Comparison of ENCODE assay signal across 8 cellular contexts in the genomic region with DNA sequence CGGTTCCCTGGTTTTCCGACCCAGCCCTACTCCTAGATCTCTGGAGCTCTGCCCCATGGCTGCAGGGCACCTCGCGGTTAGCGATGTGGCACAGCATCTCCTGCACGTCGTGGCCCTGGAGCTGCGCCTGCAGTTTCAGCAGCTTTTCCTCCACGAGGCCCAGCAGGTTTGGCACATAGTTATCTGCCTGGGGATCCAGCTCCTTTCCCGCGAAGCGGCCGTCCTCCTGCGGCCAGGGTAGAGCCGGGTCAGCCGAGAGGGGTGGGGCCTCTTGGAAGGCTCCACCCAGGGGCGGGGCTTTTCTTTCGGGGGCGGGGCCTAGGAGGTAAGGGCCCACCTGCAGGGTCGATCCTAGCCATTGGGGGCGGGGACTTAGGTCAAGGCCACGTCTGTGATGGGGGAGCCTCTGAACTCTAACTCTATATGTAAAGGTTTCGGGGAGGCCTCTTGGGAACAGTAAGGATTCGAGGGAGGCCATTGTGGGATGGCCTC. TPM values are rescaled to one million over a fixed set of nuclear protein-coding genes. Genes with fewer than 3 reads are reported as not detected.
DNase-seq lines count a peak whose midpoint lies in the region; ATAC-seq and TF ChIP-seq lines count a peak whose summit lies in the region.

No MANE protein-coding gene starts in this region.

- H3K27ac Mint-ChIP-seq in chondrocyte (ENCODE audit: unreplicated experiment), result peak overlapping the region; percentile 32
- peak overlapping the region; percentile 87 to 97 (median 91) for H3K27ac Mint-ChIP-seq in naive B cell

- no peaks in the 10 kb centered on the region for H3K36me3 ChIP-seq in GM23248 (ENCODE audit: low read depth)
- no peaks in the 10 kb centered on the region for H3K36me3 ChIP-seq in SU-DHL-6 (ENCODE audit: low read length)
- H3K36me3 ChIP-seq in MG63, result no peaks in the 10 kb centered on the region

- no peaks in the 10 kb centered on the region; the same call in 1 of the 2 replicates for H3K27me3 ChIP-seq in GM23248 (replicated peaks; ENCODE audit: insufficient read depth)
- no peaks in the 10 kb centered on the region for H3K27me3 ChIP-seq in SU-DHL-6 (ENCODE audit: low read length)
- H3K27me3 ChIP-seq in MG63, result peaks cover 55% of the 10 kb centered on the region

- H3K27ac ChIP-seq in GM23248, result no peak overlapping the region
- H3K27ac ChIP-seq in SU-DHL-6 (ENCODE audit: low read depth, low read length), result no peak overlapping the region

- H3K79me2 ChIP-seq in GM23248 (ENCODE audit: insufficient read depth) (no peaks in the 10 kb centered on the region), SU-DHL-6 (ENCODE audit: insufficient read depth, low read length) (no peaks in the 10 kb centered on the region)

- H3K9me2 ChIP-seq in GM23248 (ENCODE audit: insufficient read depth) (no peaks in the 10 kb centered on the region), SU-DHL-6 (replicated peaks; ENCODE audit: insufficient read depth, low read length) (no peaks in the 10 kb centered on the region)

- H3K4me3 Mint-ChIP-seq in chondrocyte (ENCODE audit: unreplicated experiment), result peak overlapping the region; percentile 44
- peak overlapping the region; percentile 79 to 91 (median 90) for H3K4me3 Mint-ChIP-seq in naive B cell

- peak; percentile 43 to 44 for ATAC-seq in naive B cell (ENCODE audit: low read depth in 2 of 2)

- H3K4me3 ChIP-seq in GM23248, result peak overlapping the region; percentile 61
- H3K4me3 ChIP-seq in SU-DHL-6 (ENCODE audit: insufficient read depth, low read length, poor library complexity, severe bottlenecking), result no peak overlapping the region
- no peak overlapping the region for H3K4me3 ChIP-seq in MG63

- H3F3A ChIP-seq in GM23248 (ENCODE audit: insufficient read depth), result no peaks in the 10 kb centered on the region
- H3F3A ChIP-seq in SU-DHL-6 (ENCODE audit: insufficient read depth), result peaks cover 4% of the 10 kb centered on the region; the same call in 1 of the 2 replicates

- H3K9me3 ChIP-seq in GM23248 (ENCODE audit: low read depth) (no peaks in the 10 kb centered on the region), SU-DHL-6 (ENCODE audit: insufficient read depth, low read length) (no peaks in the 10 kb centered on the region), MG63 (peaks cover 6% of the 10 kb centered on the region; the same call in 1 of the 2 replicates)

- TF ChIP-seq CTCF in SU-DHL-6 (IDR thresholded peaks at IDR 0.05; ENCODE audit: insufficient read depth, low read length, poor library complexity, severe bottlenecking), result no peak
- TF ChIP-seq CTCF in chondrocyte (IDR thresholded peaks at IDR 0.05), result no peak

- H2AFZ ChIP-seq in GM23248, result peak overlapping the region; percentile 70
- H2AFZ ChIP-seq in SU-DHL-6 (ENCODE audit: low read depth, low read length, severe bottlenecking), result no peak overlapping the region

- in situ Hi-C loops in GM23248 (cut with MboI), result no loop called here

- no peaks in the 10 kb centered on the region for H3K4me1 ChIP-seq in GM23248 (ENCODE audit: insufficient read depth)

- H4K20me1 ChIP-seq in GM23248 (ENCODE audit: insufficient read depth) (no peaks in the 10 kb centered on the region), SU-DHL-6 (ENCODE audit: low read depth, low read length) (no peaks in the 10 kb centered on the region)

- H3K9ac ChIP-seq in GM23248, result no peak overlapping the region
- no peak overlapping the region for H3K9ac ChIP-seq in SU-DHL-6 (ENCODE audit: low read length)

- peak; percentile 50 for DNase-seq in DMS153 treated with DMSO at 0.1 percent for 48 hours (lab: John Stamatoyannopoulos, UW; ENCODE audit: unreplicated experiment)
- DNase-seq in GM23248, result peak; percentile 32
- no peak for DNase-seq in chondrocyte (ENCODE audit: low spot score)
- DNase-seq in naive B cell, result no peak
- no peak for DNase-seq in NCI-H446 (lab: John Stamatoyannopoulos, UW)
- no peak for DNase-seq in MG63
- DNase-seq in 8988T, result no peak

- peak overlapping the region; percentile 74 for H3K4me2 ChIP-seq in GM23248 (ENCODE audit: unreplicated experiment)
- H3K4me2 ChIP-seq in SU-DHL-6 (ENCODE audit: low read depth, low read length, poor library complexity, severe bottlenecking), result peak overlapping the region; percentile 31

- H3K27me3 Mint-ChIP-seq in chondrocyte (ENCODE audit: low read depth), result peaks cover 40% of the 10 kb centered on the region
- H3K27me3 Mint-ChIP-seq in naive B cell, result peaks cover 8 to 18% (median 16%) of the 10 kb centered on the region in 3 donors

- H3K4me1 Mint-ChIP-seq in chondrocyte (ENCODE audit: low read depth) (peaks cover 22% of the 10 kb centered on the region), naive B cell (peaks cover 44 to 56% (median 51%) of the 10 kb centered on the region in 3 donors)

- 5% methylated on average over 22 to 24 of the region's 24 CpGs for WGBS in GM23248 (ENCODE audit: low coverage in 1 of 2, low lambda C conversion rate in 2 of 2, missing lambda C conversion rate in 2 of 2), 2 experiments

- H3K9me3 Mint-ChIP-seq in chondrocyte (ENCODE audit: low read depth), result no peaks in the 10 kb centered on the region
- H3K9me3 Mint-ChIP-seq in naive B cell, result no peaks in the 10 kb centered on the region

- H3K36me3 Mint-ChIP-seq in chondrocyte (ENCODE audit: low read depth) (no peaks in the 10 kb centered on the region), naive B cell (no peaks in the 10 kb centered on the region)

RNA-seq across cellular contexts. Expression of gene RGL3, which starts 2.5 kb away (rescaled TPM):
- total RNA-seq in GM23248 (2014; rRNA removed; shearing (Covaris generic)), result 0.54 and 5.9 TPM in 2 replicates
- polyA plus RNA-seq in GM23248 (2016; fragmentation: Nextera tagmentation; extraction: Ambion mirVana) (0.43 and 1.4 TPM in 2 replicates), naive B cell (ENCODE audit: low read depth in 6 of 6) (under 1 TPM in 2 of 6 donors, not detected in 4; 0.40 to 0.44 TPM)
- 0.70 to 0.97 TPM in 2 of 3 replicates, not detected in the other for total RNA-seq in chondrocyte
- 0.10 TPM in 1 of 2 replicates, not detected in the other for total RNA-seq in MG63 (2014; rRNA removed; shearing (Covaris generic); ENCODE audit: low replicate concordance)

RNA-seq across cellular contexts. Expression of gene ODAD3, which starts 13.3 kb away (rescaled TPM):
- total RNA-seq in GM23248 (2014; rRNA removed; shearing (Covaris generic)), result 0.54 TPM in 1 of 2 replicates, not detected in the other
- polyA plus RNA-seq in GM23248 (2016; fragmentation: Nextera tagmentation; extraction: Ambion mirVana) (0.44 and 0.95 TPM in 2 replicates), naive B cell (ENCODE audit: low read depth in 6 of 6) (1 to 10 TPM in 1 of 6 donors, under 1 TPM in 5; 0.21 to 1.2 (median 0.69) TPM)
- 0.15 to 0.68 TPM (median 0.31 TPM) in 3 replicates for total RNA-seq in chondrocyte
- 0.22 and 2.0 TPM in 2 replicates for total RNA-seq in MG63 (2014; rRNA removed; shearing (Covaris generic); ENCODE audit: low replicate concordance)

RNA-seq across cellular contexts. Expression of gene PRKCSH, which starts 13.8 kb away (rescaled TPM):
- total RNA-seq in GM23248 (2014; rRNA removed; shearing (Covaris generic)), result 118 and 142 TPM in 2 replicates
- polyA plus RNA-seq in GM23248 (2016; fragmentation: Nextera tagmentation; extraction: Ambion mirVana), result 94.1 and 104 TPM in 2 replicates
- 309 to 330 TPM (median 318 TPM) in 3 replicates for total RNA-seq in chondrocyte
- 10 to 100 TPM; 32.2 to 79.6 (median 46.9) TPM for polyA plus RNA-seq in naive B cell (ENCODE audit: low read depth in 6 of 6)
- 93.3 and 256 TPM in 2 replicates for total RNA-seq in MG63 (2014; rRNA removed; shearing (Covaris generic); ENCODE audit: low replicate concordance)

RNA-seq across cellular contexts. Expression of gene EPOR, which starts 37.5 kb away (rescaled TPM):
- total RNA-seq in GM23248 (2014; rRNA removed; shearing (Covaris generic)), result 4.4 and 7.0 TPM in 2 replicates
- 4.3 and 4.7 TPM in 2 replicates for polyA plus RNA-seq in GM23248 (2016; fragmentation: Nextera tagmentation; extraction: Ambion mirVana)
- total RNA-seq in chondrocyte, result 1.4 to 2.8 TPM (median 2.6 TPM) in 3 replicates
- 1 to 10 TPM in 5 of 6 donors, not detected in 1; 2.2 to 3.9 (median 3.6) TPM for polyA plus RNA-seq in naive B cell (ENCODE audit: low read depth in 6 of 6)
- 2.6 and 2.9 TPM in 2 replicates for total RNA-seq in MG63 (2014; rRNA removed; shearing (Covaris generic); ENCODE audit: low replicate concordance)

RNA-seq across cellular contexts. Expression of gene SWSAP1, which starts 47.2 kb away (rescaled TPM):
- 0.32 TPM in 1 of 2 replicates, not detected in the other for total RNA-seq in GM23248 (2014; rRNA removed; shearing (Covaris generic))
- polyA plus RNA-seq in GM23248 (2016; fragmentation: Nextera tagmentation; extraction: Ambion mirVana), result 1.3 and 1.4 TPM in 2 replicates
- 1.1 to 1.5 TPM (median 1.4 TPM) in 3 replicates for total RNA-seq in chondrocyte
- 10 to 100 TPM in 1 of 6 donors, 1 to 10 TPM in 5; 6.0 to 10.2 (median 7.6) TPM for polyA plus RNA-seq in naive B cell (ENCODE audit: low read depth in 6 of 6)
- total RNA-seq in MG63 (2014; rRNA removed; shearing (Covaris generic); ENCODE audit: low replicate concordance), result 1.3 and 3.1 TPM in 2 replicates

Comparison
In these comparisons a context has a peak if more than half of its experiments do, and no peak if none do; other contexts are left out.
1. DNase-seq: peak in DMS153 treated with DMSO at 0.1 percent for 48 hours (single experiment) and GM23248 (single experiment); none in chondrocyte (single experiment), naive B cell (single experiment), NCI-H446 (0 of 2), MG63 (single experiment) and 8988T (single experiment).